19 cellular contexts compared by ENCODE assay signal in genomic region chr17:55322451-55322985, GRCh38. TPM values are rescaled to one million over a fixed set of nuclear protein-coding genes. Genes with fewer than 3 reads are reported as not detected.
DNase-seq lines count a peak whose midpoint lies in the region; ATAC-seq and TF ChIP-seq lines count a peak whose summit lies in the region.
"Had no signal": no experiment of that assay in that cellular context is flagged by ENCODE, and none has a peak within 500 bp of the region (broad histone marks: within the 10 kb centered on the region; RNA-seq: fewer than 3 reads in every experiment).

No MANE protein-coding gene starts in this region.

- intact Hi-C loops in Caco-2 (cut with micrococcal nuclease; ENCODE audit: unreplicated experiment), result no loop called here

- H3K4me3 ChIP-seq in AG10803 (ENCODE audit: low read length) (no peak overlapping the region), endodermal cell (ENCODE audit: low read length) (no peak overlapping the region), Caco-2 (ENCODE audit: low read depth, low read length) (no peak overlapping the region)
- H3K4me3 ChIP-seq: GM12878, GM23248, HAP-1 had no signal

- H3K4me3 Mint-ChIP-seq in endodermal cell (no peak overlapping the region), mesothelial cell of epicardium (no peak overlapping the region), Caco-2 (ENCODE audit: unreplicated experiment) (no peak overlapping the region)
- H3K4me3 Mint-ChIP-seq: CD4-positive, alpha-beta T cell had no signal

- H3K27me3 Mint-ChIP-seq in endodermal cell (ENCODE audit: insufficient read depth) (no peaks in the 10 kb centered on the region), mesothelial cell of epicardium (ENCODE audit: low read depth) (peaks cover 2% of the 10 kb centered on the region), Caco-2 (ENCODE audit: insufficient read depth, unreplicated experiment) (no peaks in the 10 kb centered on the region)
- H3K27me3 Mint-ChIP-seq: CD4-positive, alpha-beta T cell had no signal

- WGBS in endodermal cell (ENCODE audit: insufficient coverage in 1 of 2, insufficient read length in 1 of 2), 2 experiments, result 91 to 98% methylated on average over 10 to 11 of the region's 11 CpGs

- H3K36me3 Mint-ChIP-seq in endodermal cell (ENCODE audit: low read depth), result no peaks in the 10 kb centered on the region
- H3K36me3 Mint-ChIP-seq in mesothelial cell of epicardium, result no peaks in the 10 kb centered on the region
- peaks cover 3% of the 10 kb centered on the region for H3K36me3 Mint-ChIP-seq in Caco-2 (ENCODE audit: insufficient read depth, unreplicated experiment)

- H3K9me3 Mint-ChIP-seq in endodermal cell (no peaks in the 10 kb centered on the region), mesothelial cell of epicardium (no peaks in the 10 kb centered on the region), Caco-2 (ENCODE audit: unreplicated experiment) (no peaks in the 10 kb centered on the region)
- H3K9me3 Mint-ChIP-seq: CD4-positive, alpha-beta T cell had no signal

- H3K27ac Mint-ChIP-seq in endodermal cell (no peak overlapping the region), mesothelial cell of epicardium (peak overlapping the region; percentile 26), Caco-2 (ENCODE audit: unreplicated experiment) (no peak overlapping the region)
- H3K27ac Mint-ChIP-seq: CD4-positive, alpha-beta T cell had no signal

- H3K9me3 ChIP-seq in endodermal cell (ENCODE audit: control insufficient read depth, low read length), result no peaks in the 10 kb centered on the region
- H3K9me3 ChIP-seq in Caco-2, result no peaks in the 10 kb centered on the region
- H3K9me3 ChIP-seq: BE2C, HAP-1 had no signal

- no peak overlapping the region for H3K9ac ChIP-seq in endodermal cell (ENCODE audit: extremely low read depth, low read length, poor library complexity, severe bottlenecking)
- H3K9ac ChIP-seq: GM23248 had no signal

- H3K4me1 Mint-ChIP-seq in endodermal cell (no peaks in the 10 kb centered on the region), mesothelial cell of epicardium (peaks cover 24% of the 10 kb centered on the region), Caco-2 (ENCODE audit: low read depth, unreplicated experiment) (peaks cover 5% of the 10 kb centered on the region)

- peak; percentile 47 for DNase-seq in AG10803 (ENCODE audit: low read depth)
- peak; percentile 44 for DNase-seq in EL
- peak; percentile 3 for DNase-seq in endodermal cell
- no peak for DNase-seq in mesothelial cell of epicardium (ENCODE audit: low spot score in 2 of 2, unreplicated experiment in 2 of 2)
- DNase-seq in Caco-2, result no peak
- DNase-seq in activated naive CD4-positive, alpha-beta T cell treated with anti-CD3 and anti-CD28 coated beads, Interleukin-2, amount 50 U/mL, for 16 hours, result no peak
- DNase-seq in activated T-cell treated with anti-CD3 and anti-CD28 coated beads, Interleukin-2, amount 50 U/mL, for 48 hours, result no peak
- DNase-seq: BE2C; CD4-positive, alpha-beta T cell; DMS153; DMS79; GM23248; Kasumi-1; KG1 had no signal

- TF ChIP-seq CTCF in AG10803 (conservative IDR thresholded peaks at IDR 0.05; ENCODE audit: low read length), result no peak
- no peak for TF ChIP-seq CTCF in endodermal cell (conservative IDR thresholded peaks at IDR 0.05)
- no peak for TF ChIP-seq CTCF in mesothelial cell of epicardium (IDR thresholded peaks at IDR 0.05; ENCODE audit: unreplicated experiment)
- no peak for TF ChIP-seq CTCF in Caco-2 (IDR thresholded peaks at IDR 0.05; ENCODE audit: insufficient read depth in 1 of 2, low read depth in 1 of 2, low read length in 1 of 2, severe bottlenecking in 1 of 2, unreplicated experiment in 1 of 2)

- H3K27ac ChIP-seq in endodermal cell (ENCODE audit: low read depth, low read length), result no peak overlapping the region
- H3K27ac ChIP-seq: C4-2B, GM23248 had no signal

- ATAC-seq in GM18858 (IDR thresholded peaks at IDR 0.05; ENCODE audit: unreplicated experiment), result no peak
- ATAC-seq: GM12878 had no signal

- H3K27me3 ChIP-seq in endodermal cell (ENCODE audit: control insufficient read depth, insufficient read depth, low read length, poor library complexity, severe bottlenecking) (no peaks in the 10 kb centered on the region), Caco-2 (replicated peaks; ENCODE audit: control insufficient read depth, insufficient read depth, low read length) (no peaks in the 10 kb centered on the region)
- H3K27me3 ChIP-seq: BE2C had no signal

- POLR2A ChIA-PET in Caco-2 (lab: Charles Lee), result no interaction called here

- CTCF ChIA-PET in Caco-2 (lab: Charles Lee), result no interaction called here

- H3K36me3 ChIP-seq in endodermal cell (ENCODE audit: control insufficient read depth, insufficient read depth, low read length) (no peaks in the 10 kb centered on the region), Caco-2 (ENCODE audit: control insufficient read depth, insufficient read depth, low read length) (no peaks in the 10 kb centered on the region)
- H3K36me3 ChIP-seq: BE2C, HAP-1 had no signal

- H3K4me1 ChIP-seq in endodermal cell (ENCODE audit: control insufficient read depth, insufficient read depth, low read length) (no peaks in the 10 kb centered on the region), Caco-2 (peaks cover 9% of the 10 kb centered on the region)
- H3K4me1 ChIP-seq: BE2C, HAP-1 had no signal

- BruUV-seq in Caco-2 (replicated peaks; lab: Mats Ljungman, UMichigan), result no TSS peak

RNA-seq across cellular contexts. Expression of gene HLF, which starts 57.8 kb away (rescaled TPM):
- not detected for total RNA-seq in endodermal cell
- polyA plus RNA-seq in endodermal cell (2013, experiment 1 of 2), result 0.11 TPM
- polyA plus RNA-seq in endodermal cell (2013, experiment 2 of 2), result 0.21 TPM
- total RNA-seq in mesothelial cell of epicardium, result 0.93 to 1.5 TPM (median 1.3 TPM) in 3 replicates
- 17.3 and 19.8 TPM in 2 replicates for total RNA-seq in Caco-2 (2022)
- total RNA-seq: GM23248 had no signal
- polyA plus RNA-seq: AG04450 had no signal

Comparison
In these comparisons a context has a peak if more than half of its experiments do, and no peak if none do; other contexts are left out.
1. DNase-seq: peak in AG10803 (single experiment), EL (single experiment) and endodermal cell (single experiment); none in mesothelial cell of epicardium (0 of 2), Caco-2 (0 of 2), activated naive CD4-positive, alpha-beta T cell treated with anti-CD3 and anti-CD28 coated beads, Interleukin-2, amount 50 U/mL, for 16 hours (single experiment) and activated T-cell treated with anti-CD3 and anti-CD28 coated beads, Interleukin-2, amount 50 U/mL, for 48 hours (0 of 2).